8 cellular contexts compared by ENCODE assay signal in genomic region chr11:126480410-126481302, GRCh38.
A peak's percentile ranks its signal among the peaks of the same experiment; 100 is the strongest.
DNase-seq lines count a peak whose midpoint lies in the region; ATAC-seq and TF ChIP-seq lines count a peak whose summit lies in the region.

No MANE protein-coding gene starts in this region.

- TF ChIP-seq CTCF in AG04450 (IDR thresholded peaks at IDR 0.05; ENCODE audit: low read depth, low read length) (peak; percentile 94), chondrocyte (IDR thresholded peaks at IDR 0.05) (peak; percentile 96)

- peaks cover 4% of the 10 kb centered on the region for H3K27me3 ChIP-seq in AG04450 (ENCODE audit: control insufficient read depth, insufficient read depth, low read length)
- no peaks in the 10 kb centered on the region for H3K27me3 ChIP-seq in layer of hippocampus (ENCODE audit: control insufficient read depth, insufficient read depth, low read length)

- H3K36me3 Mint-ChIP-seq in chondrocyte (ENCODE audit: low read depth), result no peaks in the 10 kb centered on the region

- H3K4me3 ChIP-seq in AG04450 (ENCODE audit: low read depth, low read length), result peak overlapping the region; percentile 25; the same call in 1 of the 2 replicates

- H3K4me1 Mint-ChIP-seq in chondrocyte (ENCODE audit: low read depth), result peaks cover 5% of the 10 kb centered on the region

- CTCF ChIA-PET in AG04450 (lab: Charles Lee), result interaction anchor here (0.5 to 3.6 kb wide), 98 partner anchors 9 to 1438 kb away, joined by 3 to 163 read pairs (median 4); partner anchors contain the start of genes DCPS and ST3GAL4

- ATAC-seq in GM18870 (IDR thresholded peaks at IDR 0.05; ENCODE audit: unreplicated experiment) (peak; percentile 67), HG03196 (IDR thresholded peaks at IDR 0.05; ENCODE audit: unreplicated experiment) (peak; percentile 78)
- peak; percentile 71 to 78 for ATAC-seq in activated CD4-positive, CD25-positive, alpha-beta regulatory T cell treated with anti-CD3 and anti-CD28 coated beads, Interleukin-2, amount 50 U/mL, for 24 hours

- POLR2A ChIA-PET in AG04450 (lab: Yijun Ruan, JAX), result interaction anchor here (0.6 to 1.3 kb wide), 5 partner anchors 35 to 559 kb away, joined by 3 to 13 read pairs (median 8); no protein-coding TSS in a partner anchor

- no peaks in the 10 kb centered on the region for H3K9me3 Mint-ChIP-seq in chondrocyte (ENCODE audit: low read depth)

- H3K27ac ChIP-seq in AG04450 (ENCODE audit: low read depth, low read length) (peak overlapping the region; percentile 82), layer of hippocampus (ENCODE audit: low read depth, low read length) (peak overlapping the region; percentile 60)

- H3K9me3 ChIP-seq in AG04450 (ENCODE audit: control insufficient read depth, insufficient read depth, low read length), result peaks cover 4% of the 10 kb centered on the region

- H3K27me3 Mint-ChIP-seq in chondrocyte (ENCODE audit: low read depth), result peaks cover 2% of the 10 kb centered on the region

- DNase-seq in AG04450 (ENCODE audit: low read depth, low spot score), result peak; percentile 83
- peak; percentile 64 for DNase-seq in NCI-H345 treated with DMSO at 0.1 percent for 48 hours (lab: John Stamatoyannopoulos, UW; ENCODE audit: unreplicated experiment)
- DNase-seq in chondrocyte (ENCODE audit: low spot score), result no peak
- DNase-seq in stimulated activated CD4-positive, alpha-beta T cell treated with anti-CD3 and anti-CD28 coated beads, Interleukin-1b, Interleukin-23, amount 100 ng/mL, for 4 hours (ENCODE audit: low read depth in 2 of 2), result peak; percentile 42 to 58

- H3K27ac Mint-ChIP-seq in chondrocyte (ENCODE audit: unreplicated experiment), result peak overlapping the region; percentile 83

- H3K4me3 Mint-ChIP-seq in chondrocyte (ENCODE audit: unreplicated experiment), result peak overlapping the region; percentile 54
